In genomic region chr18:46722051-46722450, GRCh38 we compare ENCODE assay signal across 35 cellular contexts. TPM values are rescaled to one million over a fixed set of nuclear protein-coding genes. Genes with fewer than 3 reads are reported as not detected.
"Had no signal": no experiment of that assay in that cellular context is flagged by ENCODE, and none has a peak within 500 bp of the region (broad histone marks: within the 10 kb centered on the region; RNA-seq: fewer than 3 reads in every experiment).

No MANE protein-coding gene starts in this region.

- H3K27me3 ChIP-seq: adrenal gland, body of pancreas, brain microvascular endothelial cell, breast epithelium had no signal

- H3K27ac Mint-ChIP-seq: activated B cell treated with CpG ODN at 0.5 μM for 24 hours; activated CD4-positive, alpha-beta memory T cell treated with anti-CD3 and anti-CD28 coated beads for 36 hours; activated CD4-positive, alpha-beta T cell treated with anti-CD3 and anti-CD28 coated beads, Interleukin-2, amount 10 ng/mL, durations not matched to agents 24 days and 14 days; activated CD8-positive, alpha-beta T cell treated with anti-CD3 and anti-CD28 coated beads for 36 hours; activated naive CD4-positive, alpha-beta T cell treated with anti-CD3 and anti-CD28 coated beads for 36 hours; activated naive CD4-positive, alpha-beta T cell treated with anti-CD3 and anti-CD28 coated beads, Interleukin-2, amount 50 U/mL, for 72 hours; activated naive CD8-positive, alpha-beta T cell treated with anti-CD3 and anti-CD28 coated beads for 36 hours; activated T-cell treated with anti-CD3 and anti-CD28 coated beads, Interleukin-2, amount 50 U/mL, for 72 hours; activated T-helper 1 cell treated with anti-CD3 and anti-CD28 coated beads, Interleukin-12 subunit alpha, Interleukin-12 subunit beta, Interleukin-2, Interleukin-4 antibody, amounts not matched to agents 30 ng/mL and 10 ng/mL and 1 ng/mL, durations not matched to agents 14 hours and 24 hours and 36 hours; activated T-helper 17 cell treated with anti-CD3 and anti-CD28 coated beads, Interleukin-2, amount 50 U/mL, for 72 hours; T-helper 1 cell treated with Interleukin-12 subunit alpha and Interleukin-12 subunit beta and Interleukin-4 antibody, amounts not matched to agents 30 μg/mL and 1 μg/mL, for 36 hours; T-helper 2 cell treated with Interferon-gamma antibody and Interleukin-4, amounts not matched to agents 5 μg/mL and 100 μg/mL, for 36 hours had no signal

- H3K36me3 ChIP-seq: adrenal gland, brain microvascular endothelial cell, breast epithelium had no signal

- H3K27ac ChIP-seq: adrenal gland, body of pancreas, brain microvascular endothelial cell, breast epithelium, VCaP had no signal

- H3K36me3 Mint-ChIP-seq: activated CD4-positive, alpha-beta memory T cell treated with anti-CD3 and anti-CD28 coated beads for 36 hours; activated naive CD4-positive, alpha-beta T cell treated with anti-CD3 and anti-CD28 coated beads, Interleukin-2, amount 50 U/mL, for 72 hours; activated naive CD8-positive, alpha-beta T cell treated with anti-CD3 and anti-CD28 coated beads for 36 hours had no signal

- H3K4me1 ChIP-seq: body of pancreas, breast epithelium had no signal

- H3K4me1 Mint-ChIP-seq: activated B cell treated with CpG ODN at 0.5 μM for 24 hours; activated CD4-positive, alpha-beta T cell treated with anti-CD3 and anti-CD28 coated beads, Interleukin-2, amount 10 ng/mL, durations not matched to agents 24 days and 14 days; activated naive CD8-positive, alpha-beta T cell treated with anti-CD3 and anti-CD28 coated beads for 36 hours; activated T-helper 17 cell treated with anti-CD3 and anti-CD28 coated beads, Interleukin-2, amount 50 U/mL, for 72 hours had no signal

- H3K4me3 Mint-ChIP-seq: activated B cell treated with CpG ODN at 0.5 μM for 24 hours; activated CD4-positive, alpha-beta memory T cell treated with anti-CD3 and anti-CD28 coated beads for 36 hours; activated CD4-positive, alpha-beta T cell treated with anti-CD3 and anti-CD28 coated beads, Interleukin-2, amount 10 ng/mL, durations not matched to agents 24 days and 14 days; activated CD8-positive, alpha-beta T cell treated with anti-CD3 and anti-CD28 coated beads for 36 hours; activated naive CD4-positive, alpha-beta T cell treated with anti-CD3 and anti-CD28 coated beads for 36 hours; activated naive CD8-positive, alpha-beta T cell treated with anti-CD3 and anti-CD28 coated beads for 36 hours; activated T-cell treated with anti-CD3 and anti-CD28 coated beads, Interleukin-2, amount 50 U/mL, for 4 hours; activated T-cell treated with anti-CD3 and anti-CD28 coated beads, Interleukin-2, amount 50 U/mL, for 72 hours; activated T-helper 1 cell treated with anti-CD3 and anti-CD28 coated beads, Interleukin-12 subunit alpha, Interleukin-12 subunit beta, Interleukin-2, Interleukin-4 antibody, amounts not matched to agents 30 ng/mL and 10 ng/mL and 1 ng/mL, durations not matched to agents 14 hours and 24 hours and 36 hours; activated T-helper 17 cell treated with anti-CD3 and anti-CD28 coated beads, Interleukin-2, amount 50 U/mL, for 72 hours; T-helper 1 cell treated with Interleukin-12 subunit alpha and Interleukin-12 subunit beta and Interleukin-4 antibody, amounts not matched to agents 30 μg/mL and 1 μg/mL, for 36 hours; T-helper 2 cell treated with Interferon-gamma antibody and Interleukin-4, amounts not matched to agents 5 μg/mL and 100 μg/mL, for 36 hours had no signal

- DNase-seq: activated B cell treated with CpG ODN at 0.5 μM for 24 hours; activated CD4-positive, alpha-beta memory T cell treated with anti-CD3 and anti-CD28 coated beads for 36 hours; activated CD4-positive, alpha-beta T cell treated with anti-CD3 and anti-CD28 coated beads for 4 hours; activated CD4-positive, alpha-beta T cell treated with anti-CD3 and anti-CD28 coated beads, Interleukin-2, amount 10 ng/mL, durations not matched to agents 24 days and 14 days; activated CD4-positive, alpha-beta T cell treated with anti-CD3 and anti-CD28 coated beads, Interleukin-2, amount 50 U/mL, for 1 hour; activated CD4-positive, alpha-beta T cell treated with anti-CD3 and anti-CD28 coated beads, Interleukin-2, amount 50 U/mL, for 4 hours; activated CD4-positive, CD25-positive, alpha-beta regulatory T cell treated with anti-CD3 and anti-CD28 coated beads, Interleukin-2, amount 50 U/mL, for 72 hours; activated CD8-positive, alpha-beta T cell treated with anti-CD3 and anti-CD28 coated beads for 36 hours; activated effector memory CD4-positive, alpha-beta T cell treated with anti-CD3 and anti-CD28 coated beads, Interleukin-2, amount 50 U/mL, for 16 hours; activated gamma-delta T cell treated with Interleukin-2 at 50 U/mL for 16 hours; activated naive CD4-positive, alpha-beta T cell; activated naive CD4-positive, alpha-beta T cell treated with anti-CD3 and anti-CD28 coated beads for 36 hours; activated naive CD4-positive, alpha-beta T cell treated with anti-CD3 and anti-CD28 coated beads, Interleukin-2, amount 50 U/mL, for 16 hours; activated naive CD8-positive, alpha-beta T cell treated with anti-CD3 and anti-CD28 coated beads for 36 hours; activated T-cell treated with anti-CD3 and anti-CD28 coated beads for 4 hours; activated T-cell treated with anti-CD3 and anti-CD28 coated beads, Interleukin-2, amount 50 U/mL, for 1 hour; activated T-cell treated with anti-CD3 and anti-CD28 coated beads, Interleukin-2, amount 50 U/mL, for 4 hours; activated T-cell treated with anti-CD3 and anti-CD28 coated beads, Interleukin-2, amount 50 U/mL, for 72 hours; amniotic stem cell; aorta; body of pancreas; brain microvascular endothelial cell; central memory CD4-positive, alpha-beta T cell; T-helper 1 cell; T-helper 2 cell; T-helper 9 cell had no signal

- H3K9me3 ChIP-seq: adrenal gland, body of pancreas, breast epithelium had no signal

- ATAC-seq: activated CD8-positive, alpha-beta T cell treated with anti-CD3 and anti-CD28 coated beads for 36 hours; activated naive CD4-positive, alpha-beta T cell treated with anti-CD3 and anti-CD28 coated beads, Interleukin-2, amount 50 U/mL, for 72 hours; activated T-cell treated with anti-CD3 and anti-CD28 coated beads, Interleukin-2, amount 50 U/mL, for 4 hours; activated T-cell treated with anti-CD3 and anti-CD28 coated beads, Interleukin-2, amount 50 U/mL, for 72 hours; activated T-helper 17 cell treated with anti-CD3 and anti-CD28 coated beads, Interleukin-2, amount 50 U/mL, for 72 hours; body of pancreas had no signal

- H3K9me3 Mint-ChIP-seq: activated B cell treated with CpG ODN at 0.5 μM for 24 hours; activated CD4-positive, alpha-beta memory T cell treated with anti-CD3 and anti-CD28 coated beads for 36 hours; activated CD4-positive, alpha-beta T cell treated with anti-CD3 and anti-CD28 coated beads, Interleukin-2, amount 10 ng/mL, durations not matched to agents 24 days and 14 days; activated CD8-positive, alpha-beta T cell treated with anti-CD3 and anti-CD28 coated beads for 36 hours; activated naive CD4-positive, alpha-beta T cell treated with anti-CD3 and anti-CD28 coated beads for 36 hours; activated naive CD4-positive, alpha-beta T cell treated with anti-CD3 and anti-CD28 coated beads, Interleukin-2, amount 50 U/mL, for 72 hours; activated naive CD8-positive, alpha-beta T cell treated with anti-CD3 and anti-CD28 coated beads for 36 hours; activated T-cell treated with anti-CD3 and anti-CD28 coated beads, Interleukin-2, amount 50 U/mL, for 4 hours; activated T-cell treated with anti-CD3 and anti-CD28 coated beads, Interleukin-2, amount 50 U/mL, for 72 hours; activated T-helper 1 cell treated with anti-CD3 and anti-CD28 coated beads, Interleukin-12 subunit alpha, Interleukin-12 subunit beta, Interleukin-2, Interleukin-4 antibody, amounts not matched to agents 30 ng/mL and 10 ng/mL and 1 ng/mL, durations not matched to agents 14 hours and 24 hours and 36 hours; activated T-helper 17 cell treated with anti-CD3 and anti-CD28 coated beads, Interleukin-2, amount 50 U/mL, for 72 hours; T-helper 1 cell treated with Interleukin-12 subunit alpha and Interleukin-12 subunit beta and Interleukin-4 antibody, amounts not matched to agents 30 μg/mL and 1 μg/mL, for 36 hours; T-helper 2 cell treated with Interferon-gamma antibody and Interleukin-4, amounts not matched to agents 5 μg/mL and 100 μg/mL, for 36 hours had no signal

- H3K4me3 ChIP-seq: adrenal gland, body of pancreas, breast epithelium had no signal

RNA-seq across cellular contexts. Expression of gene ST8SIA5, which starts 34.8 kb away (rescaled TPM):
- total RNA-seq: activated B cell treated with CpG ODN at 0.5 μM for 24 hours; activated CD4-positive, alpha-beta memory T cell treated with anti-CD3 and anti-CD28 coated beads for 36 hours; activated CD4-positive, alpha-beta T cell treated with anti-CD3 and anti-CD28 coated beads, Interleukin-2, amount 10 ng/mL, durations not matched to agents 24 days and 14 days; activated CD8-positive, alpha-beta memory T cell treated with anti-CD3 and anti-CD28 coated beads for 36 hours; activated CD8-positive, alpha-beta T cell treated with anti-CD3 and anti-CD28 coated beads for 36 hours; activated naive CD4-positive, alpha-beta T cell treated with anti-CD3 and anti-CD28 coated beads for 36 hours; activated naive CD8-positive, alpha-beta T cell treated with anti-CD3 and anti-CD28 coated beads for 36 hours; activated T-helper 1 cell treated with anti-CD3 and anti-CD28 coated beads, Interleukin-12 subunit alpha, Interleukin-12 subunit beta, Interleukin-2, Interleukin-4 antibody, amounts not matched to agents 30 ng/mL and 10 ng/mL and 1 ng/mL, durations not matched to agents 14 hours and 24 hours and 36 hours had no signal
